16 cellular contexts compared by ENCODE assay signal in the genomic region with DNA sequence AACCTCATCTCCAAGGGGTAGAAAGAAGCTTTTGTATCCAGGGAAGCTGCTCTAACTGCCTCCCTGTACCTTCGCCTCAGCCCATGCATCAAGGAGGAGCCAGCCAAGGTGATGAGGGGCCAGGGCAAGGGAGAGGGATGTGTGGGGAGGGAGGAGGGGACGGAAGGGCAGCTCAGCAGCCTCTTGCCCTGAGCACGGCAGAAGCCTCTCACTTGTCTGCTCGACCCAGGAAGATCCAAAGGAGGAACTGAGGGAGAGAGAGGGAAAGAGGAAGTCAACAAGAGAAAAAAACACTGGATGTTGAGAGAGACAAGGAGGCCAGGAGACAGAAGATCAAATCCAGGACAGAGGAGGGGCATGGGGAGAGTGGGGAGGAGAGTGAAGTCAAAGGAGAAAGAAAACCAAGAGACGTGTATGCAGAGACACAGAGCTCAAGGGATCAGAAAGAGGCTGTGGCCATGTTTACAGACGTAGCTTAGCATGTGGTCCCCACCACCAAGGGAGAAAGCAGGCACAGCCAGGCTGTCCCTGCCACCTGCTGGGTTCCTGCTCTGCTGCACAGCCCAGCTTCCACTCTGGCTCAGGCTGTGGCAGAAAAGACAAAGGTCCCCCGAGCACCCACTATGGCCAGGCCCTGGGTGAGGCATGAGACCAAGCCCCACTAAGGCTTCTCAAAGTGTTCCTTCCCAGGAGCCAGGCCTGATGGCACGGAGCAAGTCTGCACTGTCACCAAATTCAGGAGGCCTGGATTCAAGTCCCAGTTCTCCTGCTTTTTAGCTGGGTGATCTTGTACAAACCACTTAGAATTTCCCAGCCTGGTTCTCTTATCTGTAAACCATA. TPM values are rescaled to one million over a fixed set of nuclear protein-coding genes. Genes with fewer than 3 reads are reported as not detected.
A peak's percentile ranks its signal among the peaks of the same experiment; 100 is the strongest.
DNase-seq lines count a peak whose midpoint lies in the region; ATAC-seq and TF ChIP-seq lines count a peak whose summit lies in the region.
"Had no signal": no experiment of that assay in that cellular context is flagged by ENCODE, and none has a peak within 500 bp of the region (broad histone marks: within the 10 kb centered on the region; RNA-seq: fewer than 3 reads in every experiment).

No MANE protein-coding gene starts in this region.

- BruUV-seq in PC-9 (replicated peaks; lab: Mats Ljungman, UMichigan), result no TSS peak

- peaks cover 6% of the 10 kb centered on the region for H3K27me3 Mint-ChIP-seq in dendritic cell treated with granulocyte-macrophage colony-stimulating factor and Interleukin-4, amounts not matched to agents 40 ng/mL and 50 ng/mL, for 4 days

- H3K36me3 Mint-ChIP-seq in dendritic cell treated with granulocyte-macrophage colony-stimulating factor and Interleukin-4, amounts not matched to agents 40 ng/mL and 50 ng/mL, for 4 days (ENCODE audit: low read depth), result no peaks in the 10 kb centered on the region

- DNase-seq in cardiac muscle cell (ENCODE audit: low read depth in 1 of 2, low spot score in 1 of 2), result no peak
- DNase-seq in cardiac septum (ENCODE audit: low spot score), result no peak
- DNase-seq in NCI-H526 treated with DMSO at 0.1 percent for 48 hours (lab: John Stamatoyannopoulos, UW), result peak; percentile 21
- DNase-seq in PC-9, result no peak
- no peak for DNase-seq in AG20443 (ENCODE audit: low spot score)
- DNase-seq in left lung, result no peak
- DNase-seq in vagina (ENCODE audit: extremely low spot score in 2 of 2), result no peak
- DNase-seq: activated CD4-positive, CD25-positive, alpha-beta regulatory T cell; activated T-cell treated with anti-CD3 and anti-CD28 coated beads, Interleukin-2, amount 50 U/mL, for 48 hours; BE2C; effector memory CD8-positive, alpha-beta T cell; NCI-H187; stimulated activated CD4-positive, alpha-beta T cell treated with anti-CD3 and anti-CD28 coated beads, Interleukin-1b, Interleukin-23, amount 100 ng/mL, for 48 hours had no signal

- H3K27ac ChIP-seq in cardiac muscle cell (peak overlapping the region; percentile 56), PC-9 (no peak overlapping the region), left lung (no peak overlapping the region), vagina (no peak overlapping the region)

- no peaks in the 10 kb centered on the region for H3F3A ChIP-seq in PC-9 (ENCODE audit: insufficient read depth, low read depth)

- no peaks in the 10 kb centered on the region for H3K79me2 ChIP-seq in PC-9 (ENCODE audit: low read depth)

- POLR2A ChIA-PET in PC-9 (lab: Charles Lee; ENCODE audit: unreplicated experiment), result interaction anchor here (0.6 kb wide), 1 partner anchor 752 kb away, joined by 8 read pairs; no protein-coding TSS in a partner anchor

- TF ChIP-seq POLR2A in vagina (IDR thresholded peaks at IDR 0.05), result no peak

- H3K4me1 ChIP-seq in cardiac muscle cell (ENCODE audit: low read depth) (peaks cover 42% of the 10 kb centered on the region), PC-9 (replicated peaks; ENCODE audit: insufficient read depth) (peaks cover 6% of the 10 kb centered on the region; the same call in 1 of the 2 replicates), left lung (no peaks in the 10 kb centered on the region), vagina (no peaks in the 10 kb centered on the region)
- H3K4me1 ChIP-seq: BE2C had no signal

- H3K4me2 ChIP-seq in PC-9, result no peak overlapping the region

- H3K9me3 ChIP-seq in cardiac muscle cell (ENCODE audit: low read depth), result no peaks in the 10 kb centered on the region
- H3K9me3 ChIP-seq in PC-9 (ENCODE audit: insufficient read depth, low read depth), result no peaks in the 10 kb centered on the region
- H3K9me3 ChIP-seq in left lung, result no peaks in the 10 kb centered on the region
- no peaks in the 10 kb centered on the region for H3K9me3 ChIP-seq in vagina
- H3K9me3 ChIP-seq: BE2C had no signal

- intact Hi-C loops in cardiac septum (cut with DNase I) (no loop called here), PC-9 (cut with micrococcal nuclease; ENCODE audit: unreplicated experiment) (loop anchor here (5.0 to 10.0 kb wide), 2 partner anchors 125 to 323 kb away; a partner anchor contains a TSS), left lung (cut with DNase I) (no loop called here), vagina (cut with DNase I) (no loop called here)
- intact Hi-C loops in dendritic cell treated with granulocyte-macrophage colony-stimulating factor and Interleukin-4, amounts not matched to agents 40 ng/mL and 50 ng/mL, for 4 days (cut with micrococcal nuclease), result no loop called here

- peaks cover 7% of the 10 kb centered on the region for H3K4me1 Mint-ChIP-seq in dendritic cell treated with granulocyte-macrophage colony-stimulating factor and Interleukin-4, amounts not matched to agents 40 ng/mL and 50 ng/mL, for 4 days (ENCODE audit: low read depth)

- H4K20me1 ChIP-seq in PC-9 (ENCODE audit: insufficient read depth), result no peaks in the 10 kb centered on the region

- no peaks in the 10 kb centered on the region for H3K9me3 Mint-ChIP-seq in dendritic cell treated with granulocyte-macrophage colony-stimulating factor and Interleukin-4, amounts not matched to agents 40 ng/mL and 50 ng/mL, for 4 days
- H3K9me3 Mint-ChIP-seq: effector memory CD8-positive, alpha-beta T cell had no signal

- no peaks in the 10 kb centered on the region for H3K9me2 ChIP-seq in PC-9 (ENCODE audit: insufficient read depth)

- CTCF ChIA-PET in PC-9 (lab: Charles Lee), result no interaction called here

- no peaks in the 10 kb centered on the region for H3K27me3 ChIP-seq in cardiac muscle cell
- H3K27me3 ChIP-seq in PC-9 (ENCODE audit: insufficient read depth, low read depth), result 0 out of 2 replicates have a peak, but pooled peaks cover 7% of the 10 kb centered on the region
- H3K27me3 ChIP-seq in left lung, result no peaks in the 10 kb centered on the region
- no peaks in the 10 kb centered on the region for H3K27me3 ChIP-seq in vagina
- H3K27me3 ChIP-seq: BE2C had no signal

- peak overlapping the region; percentile 35 for H3K27ac Mint-ChIP-seq in dendritic cell treated with granulocyte-macrophage colony-stimulating factor and Interleukin-4, amounts not matched to agents 40 ng/mL and 50 ng/mL, for 4 days
- H3K27ac Mint-ChIP-seq: effector memory CD8-positive, alpha-beta T cell had no signal

- no peak for ATAC-seq in left lung
- ATAC-seq: effector memory CD8-positive, alpha-beta T cell had no signal

- no peak overlapping the region for H3K4me3 ChIP-seq in cardiac muscle cell
- H3K4me3 ChIP-seq in PC-9, result no peak overlapping the region
- H3K4me3 ChIP-seq in left lung, result no peak overlapping the region
- H3K4me3 ChIP-seq in vagina, result no peak overlapping the region

- H3K36me3 ChIP-seq in cardiac muscle cell (no peaks in the 10 kb centered on the region), PC-9 (ENCODE audit: low read depth) (no peaks in the 10 kb centered on the region), left lung (no peaks in the 10 kb centered on the region), vagina (no peaks in the 10 kb centered on the region)
- H3K36me3 ChIP-seq: BE2C had no signal

- no peak overlapping the region for H2AFZ ChIP-seq in PC-9

- TF ChIP-seq CTCF in cardiac muscle cell (IDR thresholded peaks at IDR 0.05; ENCODE audit: low read depth, low read length) (no peak), PC-9 (conservative IDR thresholded peaks at IDR 0.05) (no peak), left lung (IDR thresholded peaks at IDR 0.05) (no peak), vagina (IDR thresholded peaks at IDR 0.05) (no peak)

- H3K4me3 Mint-ChIP-seq in dendritic cell treated with granulocyte-macrophage colony-stimulating factor and Interleukin-4, amounts not matched to agents 40 ng/mL and 50 ng/mL, for 4 days, result no peak overlapping the region
- H3K4me3 Mint-ChIP-seq: effector memory CD8-positive, alpha-beta T cell had no signal

RNA-seq across cellular contexts. Expression of a gene that starts 25.8 kb away (rescaled TPM):
- total RNA-seq in cardiac muscle cell (469 and 596 TPM in 2 replicates), cardiac septum (0.13 TPM), PC-9 (2021) (not detected in 2 replicates), left lung (under 1 TPM in 1 of 2 donors, not detected in 1; 0.06 TPM), vagina (not detected)
- 261 and 278 TPM in 2 replicates for polyA plus RNA-seq in cardiac muscle cell
- total RNA-seq: glomerular endothelial cell, lung microvascular endothelial cell had no signal

Comparison
In these comparisons a context has a peak if more than half of its experiments do, and no peak if none do; other contexts are left out.
1. RNA of a gene that starts 25.8 kb away (total RNA-seq): 469 to 596 TPM in cardiac muscle cell; 0.13 TPM in cardiac septum (single experiment), 0.06 TPM in left lung, not detected in PC-9 and not detected in vagina (single experiment); every median in the first group is over 100 times any median in the second.